Comparison of ENCODE assay signal across 8 cellular contexts in the genomic region with DNA sequence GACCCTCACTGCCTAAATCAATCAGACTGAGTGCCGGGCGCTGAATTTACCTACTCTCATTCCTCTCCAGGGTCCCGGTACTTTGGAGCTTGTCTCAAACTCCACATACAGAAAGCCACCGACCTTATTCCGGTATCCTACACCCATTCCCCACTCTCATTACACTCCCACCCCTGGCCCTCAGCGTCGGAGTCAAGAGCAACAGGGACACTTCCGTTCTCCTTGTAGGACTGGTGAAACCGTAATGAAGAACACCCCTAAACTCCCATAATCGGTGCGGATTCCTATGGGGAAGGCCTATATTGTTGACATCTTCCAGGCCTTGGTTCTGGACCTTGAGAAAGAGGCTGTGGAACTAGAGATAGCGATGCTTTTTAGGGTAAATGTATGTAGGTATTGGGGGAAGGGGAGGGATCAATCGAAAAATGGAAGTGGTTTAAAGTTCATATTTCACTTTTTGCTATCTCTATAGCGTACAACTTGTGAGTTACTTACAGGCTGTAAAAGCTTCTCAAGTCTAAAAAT. TPM values are rescaled to one million over a fixed set of nuclear protein-coding genes. Genes with fewer than 3 reads are reported as not detected.
DNase-seq lines count a peak whose midpoint lies in the region; ATAC-seq and TF ChIP-seq lines count a peak whose summit lies in the region.

No MANE protein-coding gene starts in this region.

- ATAC-seq in HCT116 (peak; percentile 44), left lobe of liver (peak; percentile 35), GM18870 (IDR thresholded peaks at IDR 0.05; ENCODE audit: unreplicated experiment) (no peak), HG03196 (IDR thresholded peaks at IDR 0.05; ENCODE audit: unreplicated experiment) (no peak)

- H3K4me3 ChIP-seq in HCT116 (replicated peaks in 1 of 2; ENCODE audit: low read depth in 1 of 2, low read length in 2 of 2) = peak overlapping the region; percentile 82 to 95
- peak overlapping the region; percentile 83 to 86 (median 85) for H3K4me3 ChIP-seq in breast epithelium

- H3K9me2 ChIP-seq in HCT116 (ENCODE audit: insufficient read depth) = no peaks in the 10 kb centered on the region

- H3K36me3 ChIP-seq in HCT116 (ENCODE audit: control insufficient read depth in 1 of 2, insufficient read depth in 2 of 2, low read length in 2 of 2) (peaks cover 6 to 27% of the 10 kb centered on the region in 2 experiments; a peak in 3 of 4 replicates), breast epithelium (no peaks in the 10 kb centered on the region)

- peak overlapping the region; percentile 89 for H3K9ac ChIP-seq in HCT116 (ENCODE audit: low read length)

- H3K4me1 ChIP-seq in HCT116 (ENCODE audit: control insufficient read depth in 1 of 2, insufficient read depth in 2 of 2, low read length in 2 of 2) (peaks cover 12 to 21% of the 10 kb centered on the region in 2 experiments), breast epithelium (peaks cover 8 to 9% of the 10 kb centered on the region in 2 donors)

- RAD21 ChIA-PET in HCT116 (lab: Charles Lee; ENCODE audit: low non-redundant PET in 1 of 2, low total read pairs in 2 of 2, uncharacterized antibody in 2 of 2, unreplicated experiment in 2 of 2) = no interaction called here

- no peaks in the 10 kb centered on the region for H3K9me3 ChIP-seq in HCT116 (ENCODE audit: control insufficient read depth in 1 of 2, insufficient read depth in 1 of 2, low read depth in 1 of 2, low read length in 2 of 2)
- no peaks in the 10 kb centered on the region for H3K9me3 ChIP-seq in breast epithelium

- CTCF ChIA-PET in HCT116 (lab: Charles Lee) = no interaction called here

- peaks cover 54% of the 10 kb centered on the region for H3K79me2 ChIP-seq in HCT116 (ENCODE audit: insufficient read depth, low read length)

- intact Hi-C loops in HCT116 (cut with micrococcal nuclease) = no loop called here
- intact Hi-C loops in breast epithelium (cut with DNase I; ENCODE audit: low total_unique reads) = no loop called here

- TSS peak; percentile 50 for BruUV-seq in HCT116 (replicated peaks; lab: Mats Ljungman, UMichigan)

- H3K27ac ChIP-seq in HCT116 (ENCODE audit: low read depth, low read length) (peak overlapping the region; percentile 84), breast epithelium (peak overlapping the region; percentile 97 to 98)

- TF ChIP-seq CTCF in HCT116 (IDR thresholded peaks at IDR 0.05 in 2 of 3, conservative IDR thresholded peaks at IDR 0.05 in 1 of 3; ENCODE audit: borderline replicate concordance in 1 of 3, insufficient read depth in 1 of 3, low read depth in 2 of 3, low read length in 2 of 3) (no peak), breast epithelium (IDR thresholded peaks at IDR 0.05) (no peak)

- POLR2A ChIA-PET in HCT116 (lab: Charles Lee) = no interaction called here

- peak; percentile 31 for DNase-seq in D341Med (ENCODE audit: low spot score)
- DNase-seq in HCT116 (ENCODE audit: low read depth, low spot score) = no peak
- DNase-seq in RPMI8226 = peak; percentile 49
- peak in 1 of 2 donors; percentile 20 for DNase-seq in breast epithelium (ENCODE audit: low spot score in 2 of 2)
- no peak for DNase-seq in left lobe of liver (ENCODE audit: low spot score)
- DNase-seq in stimulated activated CD4-positive, alpha-beta T cell treated with anti-CD3 and anti-CD28 coated beads, TNF-alpha, amount 100 ng/mL, for 24 hours (ENCODE audit: low read depth in 3 of 3) = peak in 2 of 3 experiments; percentile 5 to 21

- H3K27me3 ChIP-seq in HCT116 (ENCODE audit: insufficient read depth, low read length) (no peaks in the 10 kb centered on the region), breast epithelium (no peaks in the 10 kb centered on the region)

- H3K4me2 ChIP-seq in HCT116 (ENCODE audit: low read length) = peak overlapping the region; percentile 75

- TF ChIP-seq RAD21 in HCT116 (IDR thresholded peaks at IDR 0.05; ENCODE audit: low read depth) = no peak

- peaks cover 14% of the 10 kb centered on the region; the same call in 1 of the 2 replicates for H4K20me1 ChIP-seq in HCT116 (ENCODE audit: insufficient read depth)

- no peak overlapping the region for H2AFZ ChIP-seq in HCT116 (ENCODE audit: low read depth, low read length, poor library complexity, severe bottlenecking)

- TF ChIP-seq POLR2A in HCT116 (IDR thresholded peaks at IDR 0.05; ENCODE audit: borderline replicate concordance, extremely low read depth, insufficient read depth, insufficient read length) (no peak), breast epithelium (IDR thresholded peaks at IDR 0.05) (no peak)

TF ChIP-seq in HCT116, 20 proteins besides CTCF, POLR2A, EP300 and RAD21 (continues in another document):
- TF ChIP-seq EGR1 (IDR thresholded peaks at IDR 0.05; ENCODE audit: low read depth) (no peak), ZNF274 (IDR thresholded peaks at IDR 0.05; ENCODE audit: low read depth, low read length) (no peak), CEBPB (IDR thresholded peaks at IDR 0.05; ENCODE audit: low read depth) (no peak), ZFX (IDR thresholded peaks at IDR 0.05) (no peak), JUND (IDR thresholded peaks at IDR 0.05) (no peak), ELF1 (IDR thresholded peaks at IDR 0.05; ENCODE audit: borderline replicate concordance, low read depth) (no peak), EZH2 (IDR thresholded peaks at IDR 0.05) (no peak), YY1 (IDR thresholded peaks at IDR 0.05; ENCODE audit: extremely low read depth, insufficient replicate concordance, low read depth, low read length) (no peak), SP1 (IDR thresholded peaks at IDR 0.05; ENCODE audit: low read depth) (no peak), TCF7L2 (IDR thresholded peaks at IDR 0.05; ENCODE audit: borderline replicate concordance, extremely low read depth, insufficient read depth, insufficient read length) (no peak), CBX3 (IDR thresholded peaks at IDR 0.05; ENCODE audit: low read depth) (no peak), SIN3A (IDR thresholded peaks at IDR 0.05; ENCODE audit: low read depth) (no peak), POLR2AphosphoS5 (IDR thresholded peaks at IDR 0.05; ENCODE audit: low read depth, low read length) (no peak), EZH2phosphoT487 (IDR thresholded peaks at IDR 0.05; ENCODE audit: borderline replicate concordance) (no peak), SRF (IDR thresholded peaks at IDR 0.05; ENCODE audit: low read depth) (no peak)
- TF ChIP-seq, protein P1, sequence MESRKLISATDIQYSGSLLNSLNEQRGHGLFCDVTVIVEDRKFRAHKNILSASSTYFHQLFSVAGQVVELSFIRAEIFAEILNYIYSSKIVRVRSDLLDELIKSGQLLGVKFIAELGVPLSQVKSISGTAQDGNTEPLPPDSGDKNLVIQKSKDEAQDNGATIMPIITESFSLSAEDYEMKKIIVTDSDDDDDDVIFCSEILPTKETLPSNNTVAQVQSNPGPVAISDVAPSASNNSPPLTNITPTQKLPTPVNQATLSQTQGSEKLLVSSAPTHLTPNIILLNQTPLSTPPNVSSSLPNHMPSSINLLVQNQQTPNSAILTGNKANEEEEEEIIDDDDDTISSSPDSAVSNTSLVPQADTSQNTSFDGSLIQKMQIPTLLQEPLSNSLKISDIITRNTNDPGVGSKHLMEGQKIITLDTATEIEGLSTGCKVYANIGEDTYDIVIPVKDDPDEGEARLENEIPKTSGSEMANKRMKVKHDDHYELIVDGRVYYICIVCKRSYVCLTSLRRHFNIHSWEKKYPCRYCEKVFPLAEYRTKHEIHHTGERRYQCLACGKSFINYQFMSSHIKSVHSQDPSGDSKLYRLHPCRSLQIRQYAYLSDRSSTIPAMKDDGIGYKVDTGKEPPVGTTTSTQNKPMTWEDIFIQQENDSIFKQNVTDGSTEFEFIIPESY (IDR thresholded peaks at IDR 0.05; ENCODE audit: extremely low read depth, insufficient replicate concordance, low read length) = no peak
- TF ChIP-seq, protein P2, sequence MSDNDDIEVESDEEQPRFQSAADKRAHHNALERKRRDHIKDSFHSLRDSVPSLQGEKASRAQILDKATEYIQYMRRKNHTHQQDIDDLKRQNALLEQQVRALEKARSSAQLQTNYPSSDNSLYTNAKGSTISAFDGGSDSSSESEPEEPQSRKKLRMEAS (IDR thresholded peaks at IDR 0.05) = no peak
- TF ChIP-seq, protein P3, sequence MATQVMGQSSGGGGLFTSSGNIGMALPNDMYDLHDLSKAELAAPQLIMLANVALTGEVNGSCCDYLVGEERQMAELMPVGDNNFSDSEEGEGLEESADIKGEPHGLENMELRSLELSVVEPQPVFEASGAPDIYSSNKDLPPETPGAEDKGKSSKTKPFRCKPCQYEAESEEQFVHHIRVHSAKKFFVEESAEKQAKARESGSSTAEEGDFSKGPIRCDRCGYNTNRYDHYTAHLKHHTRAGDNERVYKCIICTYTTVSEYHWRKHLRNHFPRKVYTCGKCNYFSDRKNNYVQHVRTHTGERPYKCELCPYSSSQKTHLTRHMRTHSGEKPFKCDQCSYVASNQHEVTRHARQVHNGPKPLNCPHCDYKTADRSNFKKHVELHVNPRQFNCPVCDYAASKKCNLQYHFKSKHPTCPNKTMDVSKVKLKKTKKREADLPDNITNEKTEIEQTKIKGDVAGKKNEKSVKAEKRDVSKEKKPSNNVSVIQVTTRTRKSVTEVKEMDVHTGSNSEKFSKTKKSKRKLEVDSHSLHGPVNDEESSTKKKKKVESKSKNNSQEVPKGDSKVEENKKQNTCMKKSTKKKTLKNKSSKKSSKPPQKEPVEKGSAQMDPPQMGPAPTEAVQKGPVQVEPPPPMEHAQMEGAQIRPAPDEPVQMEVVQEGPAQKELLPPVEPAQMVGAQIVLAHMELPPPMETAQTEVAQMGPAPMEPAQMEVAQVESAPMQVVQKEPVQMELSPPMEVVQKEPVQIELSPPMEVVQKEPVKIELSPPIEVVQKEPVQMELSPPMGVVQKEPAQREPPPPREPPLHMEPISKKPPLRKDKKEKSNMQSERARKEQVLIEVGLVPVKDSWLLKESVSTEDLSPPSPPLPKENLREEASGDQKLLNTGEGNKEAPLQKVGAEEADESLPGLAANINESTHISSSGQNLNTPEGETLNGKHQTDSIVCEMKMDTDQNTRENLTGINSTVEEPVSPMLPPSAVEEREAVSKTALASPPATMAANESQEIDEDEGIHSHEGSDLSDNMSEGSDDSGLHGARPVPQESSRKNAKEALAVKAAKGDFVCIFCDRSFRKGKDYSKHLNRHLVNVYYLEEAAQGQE (IDR thresholded peaks at IDR 0.05; ENCODE audit: low read depth) = no peak

RNA-seq across cellular contexts. Expression of a gene that starts 0.9 kb away (rescaled TPM):
- total RNA-seq in HCT116 (2021; ENCODE audit: unreplicated experiment) (26.9 TPM), breast epithelium (10 to 100 TPM; 22.7 to 37.8 (median 28.8) TPM), left lobe of liver (17.0 TPM)
- polyA plus RNA-seq in HCT116 (2012) = 2.1 and 2.3 TPM in 2 replicates

RNA-seq across cellular contexts. Expression of a gene that starts 0.9 kb away (rescaled TPM):
- 82.6 TPM for total RNA-seq in HCT116 (2021; ENCODE audit: unreplicated experiment)
- 55.2 and 63.4 TPM in 2 replicates for polyA plus RNA-seq in HCT116 (2012)
- total RNA-seq in breast epithelium = 100 to 1,000 TPM; 102 to 154 (median 124) TPM
- total RNA-seq in left lobe of liver = 23.7 TPM

RNA-seq across cellular contexts. Expression of a gene that starts 31.3 kb away (rescaled TPM):
- total RNA-seq in HCT116 (2021; ENCODE audit: unreplicated experiment) (0.12 TPM), breast epithelium (1 to 10 TPM in 2 of 3 donors, under 1 TPM in 1; 0.88 to 2.7 (median 2.0) TPM), left lobe of liver (0.25 TPM)
- polyA plus RNA-seq in HCT116 (2012) = not detected in 2 replicates

Comparison
In these comparisons a context has a peak if more than half of its experiments do, and no peak if none do; other contexts are left out.
1. DNase-seq: peak in D341Med (single experiment), RPMI8226 (single experiment) and stimulated activated CD4-positive, alpha-beta T cell treated with anti-CD3 and anti-CD28 coated beads, TNF-alpha, amount 100 ng/mL, for 24 hours (2 of 3); none in HCT116 (single experiment) and left lobe of liver (single experiment).
2. ATAC-seq: peak in HCT116 (single experiment) and left lobe of liver (single experiment); none in GM18870 (single experiment) and HG03196 (single experiment).